ENCODE assay signal across 8 cellular contexts in the genomic region with DNA sequence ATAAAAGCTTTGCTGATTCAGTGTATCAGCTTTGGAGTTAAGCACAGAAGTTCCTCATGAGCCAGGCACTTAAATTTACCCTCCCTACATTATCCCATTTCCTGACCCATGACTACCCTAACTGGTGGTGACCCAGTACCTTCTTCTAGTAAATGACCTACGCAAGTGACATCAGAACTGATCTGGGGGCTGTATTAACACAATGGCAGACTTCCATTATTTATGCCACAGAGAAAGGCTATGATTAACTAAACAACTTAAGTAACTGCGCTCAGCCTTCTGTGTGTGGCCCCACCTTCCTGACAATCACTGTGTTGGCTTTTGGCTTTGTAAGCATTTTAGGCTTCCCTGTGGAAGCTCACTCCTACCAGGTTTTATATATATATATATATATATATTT. TPM values are rescaled to one million over a fixed set of nuclear protein-coding genes. Genes with fewer than 3 reads are reported as not detected.
A peak's percentile ranks its signal among the peaks of the same experiment; 100 is the strongest.
DNase-seq lines count a peak whose midpoint lies in the region; ATAC-seq and TF ChIP-seq lines count a peak whose summit lies in the region.

No MANE protein-coding gene starts in this region.

- DNase-seq in ELR (ENCODE audit: low read depth) (peak; percentile 61), cerebellar cortex (ENCODE audit: low spot score) (peak; percentile 3), hepatic stellate cell (ENCODE audit: low spot score) (no peak), iPS-NIHi11 (ENCODE audit: low spot score) (no peak)

- H3F3A ChIP-seq in neural cell (ENCODE audit: insufficient read depth, low read length, poor library complexity, severe bottlenecking), result peaks cover 4% of the 10 kb centered on the region

- no peak for TF ChIP-seq CTCF in neural cell (IDR thresholded peaks at IDR 0.05; ENCODE audit: poor library complexity, severe bottlenecking)

- TF ChIP-seq RAD21 in neural cell (conservative IDR thresholded peaks at IDR 0.05), result no peak

- no peaks in the 10 kb centered on the region for H3K36me3 ChIP-seq in neural cell (ENCODE audit: insufficient read depth, low read length)

- H3K27ac ChIP-seq in neural cell (ENCODE audit: low read length), result no peak overlapping the region

- H3K27ac Mint-ChIP-seq in IgD-negative memory B cell, result no peak overlapping the region

- H3K4me3 ChIP-seq in neural cell (ENCODE audit: low read length), result peak overlapping the region; percentile 88

- H3K4me3 Mint-ChIP-seq in IgD-negative memory B cell, result peak overlapping the region in 3 of 4 donors; percentile 3 to 99 (median 92)

- H3K36me3 Mint-ChIP-seq in IgD-negative memory B cell, result peaks cover 2% of the 10 kb centered on the region

- ATAC-seq in GM21737 (IDR thresholded peaks at IDR 0.05; ENCODE audit: unreplicated experiment), result no peak
- ATAC-seq in GM19328 (IDR thresholded peaks at IDR 0.05; ENCODE audit: unreplicated experiment), result no peak

- peaks cover 6 to 25% (median 11%) of the 10 kb centered on the region in 3 donors for H3K4me1 Mint-ChIP-seq in IgD-negative memory B cell

- no peaks in the 10 kb centered on the region for H3K9me2 ChIP-seq in neural cell (ENCODE audit: insufficient read depth, low read length)

- no peaks in the 10 kb centered on the region for H3K9me3 Mint-ChIP-seq in IgD-negative memory B cell

- H2AFZ ChIP-seq in neural cell (ENCODE audit: low read depth, low read length), result no peak overlapping the region

- H3K27me3 ChIP-seq in neural cell (ENCODE audit: insufficient read depth, low read depth, low read length), result no peaks in the 10 kb centered on the region

- H3K9ac ChIP-seq in neural cell (ENCODE audit: low read length), result peak overlapping the region; percentile 40

- no peak for TF ChIP-seq EP300 in neural cell (conservative IDR thresholded peaks at IDR 0.05; ENCODE audit: poor library complexity, severe bottlenecking)

- no peaks in the 10 kb centered on the region for H3K9me3 ChIP-seq in neural cell (ENCODE audit: low read length)

- H3K27me3 Mint-ChIP-seq in IgD-negative memory B cell, result peaks cover 50% of the 10 kb centered on the region

- H3K79me2 ChIP-seq in neural cell (replicated peaks; ENCODE audit: insufficient read depth, low read length), result peaks cover 54% of the 10 kb centered on the region

- peaks cover 5% of the 10 kb centered on the region for H4K20me1 ChIP-seq in neural cell (ENCODE audit: insufficient read depth)

- H3K4me2 ChIP-seq in neural cell (ENCODE audit: low read length), result peak overlapping the region; percentile 87

TF ChIP-seq in neural cell, 6 proteins besides CTCF, POLR2A, EP300 and RAD21:
- TF ChIP-seq TAF1 (IDR thresholded peaks at IDR 0.05; ENCODE audit: low read depth) (no peak), EZH2 (IDR thresholded peaks at IDR 0.05; ENCODE audit: borderline replicate concordance, insufficient read depth, low read length, poor library complexity, severe bottlenecking) (no peak), MXI1 (conservative IDR thresholded peaks at IDR 0.05; ENCODE audit: poor library complexity, severe bottlenecking) (no peak), POLR2AphosphoS5 (IDR thresholded peaks at IDR 0.05) (no peak), SMC3 (conservative IDR thresholded peaks at IDR 0.05; ENCODE audit: poor library complexity) (no peak)
- TF ChIP-seq, protein P1, sequence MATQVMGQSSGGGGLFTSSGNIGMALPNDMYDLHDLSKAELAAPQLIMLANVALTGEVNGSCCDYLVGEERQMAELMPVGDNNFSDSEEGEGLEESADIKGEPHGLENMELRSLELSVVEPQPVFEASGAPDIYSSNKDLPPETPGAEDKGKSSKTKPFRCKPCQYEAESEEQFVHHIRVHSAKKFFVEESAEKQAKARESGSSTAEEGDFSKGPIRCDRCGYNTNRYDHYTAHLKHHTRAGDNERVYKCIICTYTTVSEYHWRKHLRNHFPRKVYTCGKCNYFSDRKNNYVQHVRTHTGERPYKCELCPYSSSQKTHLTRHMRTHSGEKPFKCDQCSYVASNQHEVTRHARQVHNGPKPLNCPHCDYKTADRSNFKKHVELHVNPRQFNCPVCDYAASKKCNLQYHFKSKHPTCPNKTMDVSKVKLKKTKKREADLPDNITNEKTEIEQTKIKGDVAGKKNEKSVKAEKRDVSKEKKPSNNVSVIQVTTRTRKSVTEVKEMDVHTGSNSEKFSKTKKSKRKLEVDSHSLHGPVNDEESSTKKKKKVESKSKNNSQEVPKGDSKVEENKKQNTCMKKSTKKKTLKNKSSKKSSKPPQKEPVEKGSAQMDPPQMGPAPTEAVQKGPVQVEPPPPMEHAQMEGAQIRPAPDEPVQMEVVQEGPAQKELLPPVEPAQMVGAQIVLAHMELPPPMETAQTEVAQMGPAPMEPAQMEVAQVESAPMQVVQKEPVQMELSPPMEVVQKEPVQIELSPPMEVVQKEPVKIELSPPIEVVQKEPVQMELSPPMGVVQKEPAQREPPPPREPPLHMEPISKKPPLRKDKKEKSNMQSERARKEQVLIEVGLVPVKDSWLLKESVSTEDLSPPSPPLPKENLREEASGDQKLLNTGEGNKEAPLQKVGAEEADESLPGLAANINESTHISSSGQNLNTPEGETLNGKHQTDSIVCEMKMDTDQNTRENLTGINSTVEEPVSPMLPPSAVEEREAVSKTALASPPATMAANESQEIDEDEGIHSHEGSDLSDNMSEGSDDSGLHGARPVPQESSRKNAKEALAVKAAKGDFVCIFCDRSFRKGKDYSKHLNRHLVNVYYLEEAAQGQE (IDR thresholded peaks at IDR 0.05; ENCODE audit: borderline replicate concordance), result no peak

RNA-seq across cellular contexts. Expression of a gene that starts 1.9 kb away (rescaled TPM):
- polyA plus RNA-seq in IgD-negative memory B cell (not detected), neural cell (32.8 and 39.0 TPM in 2 replicates)
- 96.0 and 101 TPM in 2 replicates for polyA minus RNA-seq in neural cell

Comparison
In these comparisons a context has a peak if more than half of its experiments do, and no peak if none do; other contexts are left out.
1. DNase-seq: peak in ELR (single experiment) and cerebellar cortex (single experiment); none in hepatic stellate cell (single experiment) and iPS-NIHi11 (single experiment).
2. RNA of a gene that starts 1.9 kb away (polyA plus RNA-seq): 32.8 to 39.0 TPM in neural cell; not detected in IgD-negative memory B cell (single experiment); every median in the first group is over 10 times any median in the second.